Comparison of ENCODE assay signal across 13 cellular contexts in genomic region chr10:86671985-86672710, GRCh38. TPM values are rescaled to one million over a fixed set of nuclear protein-coding genes. Genes with fewer than 3 reads are reported as not detected.
DNase-seq lines count a peak whose midpoint lies in the region; ATAC-seq and TF ChIP-seq lines count a peak whose summit lies in the region.
"Had no signal": no experiment of that assay in that cellular context is flagged by ENCODE, and none has a peak within 500 bp of the region (broad histone marks: within the 10 kb centered on the region; RNA-seq: fewer than 3 reads in every experiment).

No MANE protein-coding gene starts in this region.

- no peaks in the 10 kb centered on the region for H3K36me3 ChIP-seq in stomach
- H3K36me3 ChIP-seq in HAP-1 (replicated peaks) = no peaks in the 10 kb centered on the region

- H3K4me3 ChIP-seq in stomach (peak overlapping the region in 2 of 4 donors; percentile 5 to 29), HAP-1 (no peak overlapping the region)
- H3K4me3 ChIP-seq: lung, skin epidermis had no signal

- intact Hi-C loops in stomach (cut with DNase I; ENCODE audit: low total_unique reads) = no loop called here

- H3K27me3 ChIP-seq in stomach = no peaks in the 10 kb centered on the region
- no peaks in the 10 kb centered on the region for H3K27me3 ChIP-seq in HAP-1 (ENCODE audit: low read depth)

- H3K9me3 ChIP-seq in stomach (no peaks in the 10 kb centered on the region), HAP-1 (no peaks in the 10 kb centered on the region)

- in situ Hi-C loops in HAP-1 (cut with MboI; ENCODE audit: low sequenced_read_pairs) = no loop called here

- no peak for TF ChIP-seq EP300 in stomach (IDR thresholded peaks at IDR 0.05)

- ATAC-seq in left lobe of liver (peak; percentile 11), SK-N-SH treated with all-trans-retinoic acid at 6 μM for 48 hours (no peak)

- H3K4me1 ChIP-seq in stomach (peaks cover 34 to 82% (median 61%) of the 10 kb centered on the region in 4 donors), HAP-1 (peaks cover 9% of the 10 kb centered on the region)

- DNase-seq in HuH-7 (ENCODE audit: low spot score) = peak; percentile 34
- no peak for DNase-seq in left lobe of liver (ENCODE audit: low spot score)
- no peak for DNase-seq in stomach
- DNase-seq in stimulated activated naive CD4-positive, alpha-beta T cell (lab: John Stamatoyannopoulos, UW) = no peak
- DNase-seq in EL = no peak
- no peak for DNase-seq in HAP-1 (ENCODE audit: low spot score in 2 of 2)
- DNase-seq: NCI-H2029 treated with DMSO at 0.1 percent for 48 hours had no signal

- peak overlapping the region; percentile 61 for H3K27ac ChIP-seq in cingulate gyrus (ENCODE audit: low read depth, low read length)
- H3K27ac ChIP-seq in stomach = peak overlapping the region in 4 of 5 donors; percentile 59 to 85 (median 76)
- H3K27ac ChIP-seq: C4-2B had no signal

- 65 to 74% (median 70%) methylated on average over 11 to 12 of the region's 12 CpGs for WGBS in stomach, 5 donors

- TF ChIP-seq CTCF in stomach (IDR thresholded peaks at IDR 0.05) = no peak

- TF ChIP-seq POLR2A in stomach (IDR thresholded peaks at IDR 0.05) = no peak

TF ChIP-seq in SK-N-SH treated with all-trans-retinoic acid at 6 μM for 48 hours, 23 proteins besides CTCF, POLR2A, EP300 and RAD21:
- TF ChIP-seq OSR1 (CRISPR knock-in tag; IDR thresholded peaks at IDR 0.05) = no peak
- no peak for TF ChIP-seq POU6F1 (CRISPR knock-in tag; IDR thresholded peaks at IDR 0.05; ENCODE audit: borderline replicate concordance, low read depth)
- TF ChIP-seq ZNF8 (CRISPR knock-in tag; IDR thresholded peaks at IDR 0.05) = no peak

RNA-seq across cellular contexts. Expression of gene LDB3, which starts 3.8 kb away (rescaled TPM):
- 0.20 TPM for total RNA-seq in left lobe of liver
- 1 to 10 TPM in 4 of 5 donors, under 1 TPM in 1; 0.29 to 8.5 (median 2.2) TPM for total RNA-seq in stomach
- 1 to 10 TPM; 1.1 to 3.4 (median 2.7) TPM for polyA plus RNA-seq in stomach
- total RNA-seq: HT1080 had no signal

RNA-seq across cellular contexts. Expression of gene OPN4, which starts 17.8 kb away (rescaled TPM):
- total RNA-seq in left lobe of liver (not detected), stomach (not detected)
- not detected for polyA plus RNA-seq in stomach
- total RNA-seq: HT1080 had no signal
- polyA plus RNA-seq: lung had no signal
